ENCODE assay signal across 1 cellular context in genomic region chr9:134066923-134067851, GRCh38.
TF ChIP-seq lines count a peak whose summit lies in the region.

No MANE protein-coding gene starts in this region.

TF ChIP-seq in H1, 55 proteins besides CTCF, POLR2A, EP300 and RAD21:
- TF ChIP-seq POLR2AphosphoS5 (IDR thresholded peaks at IDR 0.05; ENCODE audit: low read depth, low read length) (0 out of 2 replicates have a peak, but pooled peaks have one; percentile 15), KDM4A (IDR thresholded peaks at IDR 0.05; ENCODE audit: low read depth, low read length, severe bottlenecking) (peak; percentile 42), BACH1 (IDR thresholded peaks at IDR 0.05; ENCODE audit: low read length) (no peak), NRF1 (IDR thresholded peaks at IDR 0.05; ENCODE audit: low read depth, low read length) (no peak), TAF1 (IDR thresholded peaks at IDR 0.05; ENCODE audit: low read depth, low read length) (0 out of 2 replicates have a peak, but pooled peaks have one; percentile 31), TCF12 (IDR thresholded peaks at IDR 0.05; ENCODE audit: low read depth, low read length) (no peak), SIN3A (conservative IDR thresholded peaks at IDR 0.05 in 1 of 2, IDR thresholded peaks at IDR 0.05 in 1 of 2; ENCODE audit: low read depth in 1 of 2, low read length in 2 of 2) (0 out of 4 replicates have a peak, but pooled peaks of 1 of the 2 experiments have one; percentile 4), MAX (IDR thresholded peaks at IDR 0.05) (no peak), YY1 (IDR thresholded peaks at IDR 0.05; ENCODE audit: low read depth, low read length) (peak; percentile 75; the same call in 1 of the 2 replicates)
